Comparison of ENCODE assay signal across 23 cellular contexts in genomic region chr11:34755671-34756070, GRCh38.
"Had no signal": no experiment of that assay in that cellular context is flagged by ENCODE, and none has a peak within 500 bp of the region (broad histone marks: within the 10 kb centered on the region; RNA-seq: fewer than 3 reads in every experiment).

No MANE protein-coding gene starts in this region.

- H3K36me3 ChIP-seq: left ventricle myocardium inferior, ovary, tibial nerve had no signal

- H3K4me3 ChIP-seq: left ventricle myocardium inferior, ovary, psoas muscle, tibial nerve had no signal

- ATAC-seq: natural killer cell, psoas muscle, right cardiac atrium, T-cell had no signal

- H3K27ac ChIP-seq: left ventricle myocardium inferior, ovary, psoas muscle, tibial nerve had no signal

- H3K27me3 ChIP-seq: ovary, tibial nerve had no signal

- FAIRE-seq: bronchial epithelial cell, TTC549, urothelium cell line had no signal

- DNase-seq: activated CD4-positive, alpha-beta T cell treated with anti-CD3 and anti-CD28 coated beads, Interleukin-2, amount 50 U/mL, for 48 hours; activated naive CD4-positive, alpha-beta T cell treated with anti-CD3 and anti-CD28 coated beads for 36 hours; activated naive CD8-positive, alpha-beta T cell treated with anti-CD3 and anti-CD28 coated beads, Interleukin-2, amount 10 ng/mL, durations not matched to agents 7 days and 5 days; activated T-cell treated with anti-CD3 and anti-CD28 coated beads, Interleukin-2, amount 50 U/mL, for 48 hours; amniotic stem cell; cerebellar nuclear complex; cortex of kidney; endodermal cell; immature natural killer cell; kidney glomerular epithelial cell; left ventricle myocardium inferior; natural killer cell; ovary; psoas muscle; right cardiac atrium; stimulated activated CD4-positive, alpha-beta T cell treated with anti-CD3 and anti-CD28 coated beads, Interleukin-4, amount 100 ng/mL, for 24 hours; stimulated activated naive CD4-positive, alpha-beta T cell treated with Interleukin-2 at 50 U/mL for 16 hours; substantia nigra; T-cell had no signal

- H3K9me3 ChIP-seq: ovary, psoas muscle had no signal
